In genomic region chr5:180291943-180292831, GRCh38 we compare ENCODE assay signal across 1 cellular context.
TF ChIP-seq lines count a peak whose summit lies in the region.

Gene MAPK9 (minus strand): TSS chr5:180292083. CDS start chr5:180280561, 11,522 bp downstream.

TF ChIP-seq in K562, 482 proteins besides CTCF, POLR2A, EP300 and RAD21 (continued from another document):
- TF ChIP-seq ZNF431 (CRISPR knock-in tag; IDR thresholded peaks at IDR 0.05), result peak; percentile 26; the same call in 1 of the 2 replicates
- TF ChIP-seq, protein P1, sequence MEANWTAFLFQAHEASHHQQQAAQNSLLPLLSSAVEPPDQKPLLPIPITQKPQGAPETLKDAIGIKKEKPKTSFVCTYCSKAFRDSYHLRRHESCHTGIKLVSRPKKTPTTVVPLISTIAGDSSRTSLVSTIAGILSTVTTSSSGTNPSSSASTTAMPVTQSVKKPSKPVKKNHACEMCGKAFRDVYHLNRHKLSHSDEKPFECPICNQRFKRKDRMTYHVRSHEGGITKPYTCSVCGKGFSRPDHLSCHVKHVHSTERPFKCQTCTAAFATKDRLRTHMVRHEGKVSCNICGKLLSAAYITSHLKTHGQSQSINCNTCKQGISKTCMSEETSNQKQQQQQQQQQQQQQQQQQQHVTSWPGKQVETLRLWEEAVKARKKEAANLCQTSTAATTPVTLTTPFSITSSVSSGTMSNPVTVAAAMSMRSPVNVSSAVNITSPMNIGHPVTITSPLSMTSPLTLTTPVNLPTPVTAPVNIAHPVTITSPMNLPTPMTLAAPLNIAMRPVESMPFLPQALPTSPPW (CRISPR knock-in tag; IDR thresholded peaks at IDR 0.05), result peak; percentile 95
- TF ChIP-seq PKNOX1 (IDR thresholded peaks at IDR 0.05), result peak; percentile 94
- peak; percentile 99 for TF ChIP-seq RBM25 (IDR thresholded peaks at IDR 0.05; ENCODE audit: low read depth, low read length, severe bottlenecking)
- TF ChIP-seq, protein P2, sequence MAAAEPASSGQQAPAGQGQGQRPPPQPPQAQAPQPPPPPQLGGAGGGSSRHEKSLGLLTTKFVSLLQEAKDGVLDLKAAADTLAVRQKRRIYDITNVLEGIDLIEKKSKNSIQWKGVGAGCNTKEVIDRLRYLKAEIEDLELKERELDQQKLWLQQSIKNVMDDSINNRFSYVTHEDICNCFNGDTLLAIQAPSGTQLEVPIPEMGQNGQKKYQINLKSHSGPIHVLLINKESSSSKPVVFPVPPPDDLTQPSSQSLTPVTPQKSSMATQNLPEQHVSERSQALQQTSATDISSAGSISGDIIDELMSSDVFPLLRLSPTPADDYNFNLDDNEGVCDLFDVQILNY (CRISPR knock-in tag; IDR thresholded peaks at IDR 0.05), result no peak
- TF ChIP-seq ZNF282 (CRISPR knock-in tag; IDR thresholded peaks at IDR 0.05), result 0 out of 2 replicates have a peak, but pooled peaks have one; percentile 39
- TF ChIP-seq MTA3 (IDR thresholded peaks at IDR 0.05; ENCODE audit: borderline replicate concordance), result peak; percentile 59; the same call in 1 of the 2 replicates
- TF ChIP-seq L3MBTL2 (IDR thresholded peaks at IDR 0.05), result peak; percentile 78; the same call in 1 of the 2 replicates
- TF ChIP-seq ASH1L (IDR thresholded peaks at IDR 0.05; ENCODE audit: borderline replicate concordance, low read depth, partially characterized antibody), result peak; percentile 53
- no peak for TF ChIP-seq MITF (IDR thresholded peaks at IDR 0.05)
- TF ChIP-seq ZC3H11A (IDR thresholded peaks at IDR 0.05; ENCODE audit: low read depth, low read length), result no peak
- TF ChIP-seq SIN3A (IDR thresholded peaks at IDR 0.05; ENCODE audit: borderline replicate concordance in 2 of 2, control insufficient read depth in 1 of 2, low read depth in 2 of 2, low read length in 2 of 2), result peak; percentile 19 to 24; a peak in 1 of 4 replicates
- 0 out of 2 replicates have a peak, but pooled peaks have one; percentile 40 for TF ChIP-seq HMGXB4 (CRISPR knock-in tag; IDR thresholded peaks at IDR 0.05)
- peak; percentile 57 for TF ChIP-seq CXXC5 (CRISPR knock-in tag; IDR thresholded peaks at IDR 0.05)
- peak; percentile 22 for TF ChIP-seq RBBP5 (IDR thresholded peaks at IDR 0.05; ENCODE audit: borderline replicate concordance, insufficient read depth, low read length, poor library complexity, severe bottlenecking)
- TF ChIP-seq, protein P3, sequence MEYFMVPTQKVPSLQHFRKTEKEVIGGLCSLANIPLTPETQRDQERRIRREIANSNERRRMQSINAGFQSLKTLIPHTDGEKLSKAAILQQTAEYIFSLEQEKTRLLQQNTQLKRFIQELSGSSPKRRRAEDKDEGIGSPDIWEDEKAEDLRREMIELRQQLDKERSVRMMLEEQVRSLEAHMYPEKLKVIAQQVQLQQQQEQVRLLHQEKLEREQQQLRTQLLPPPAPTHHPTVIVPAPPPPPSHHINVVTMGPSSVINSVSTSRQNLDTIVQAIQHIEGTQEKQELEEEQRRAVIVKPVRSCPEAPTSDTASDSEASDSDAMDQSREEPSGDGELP (CRISPR knock-in tag; IDR thresholded peaks at IDR 0.05; ENCODE audit: borderline replicate concordance), result no peak
- TF ChIP-seq PHF21A (IDR thresholded peaks at IDR 0.05; ENCODE audit: borderline replicate concordance, low read depth), result no peak
- TF ChIP-seq NFYB (IDR thresholded peaks at IDR 0.05; ENCODE audit: extremely low read depth, insufficient read length), result peak; percentile 89
- TF ChIP-seq ZNF639 (CRISPR knock-in tag; conservative IDR thresholded peaks at IDR 0.05 in 1 of 2, IDR thresholded peaks at IDR 0.05 in 1 of 2), result peak; percentile 74 to 90; a peak in 2 of 4 replicates
- no peak for TF ChIP-seq SRSF1 (IDR thresholded peaks at IDR 0.05; ENCODE audit: low read depth, low read length)
- no peak for TF ChIP-seq SETDB1 (IDR thresholded peaks at IDR 0.05; ENCODE audit: low read length)
- TF ChIP-seq HNRNPLL (IDR thresholded peaks at IDR 0.05; ENCODE audit: low read depth, low read length, poor library complexity, severe bottlenecking), result peak; percentile 27
